Comparison of ENCODE assay signal across 11 cellular contexts in genomic region chr11:86553322-86553721, GRCh38.
"Had no signal": no experiment of that assay in that cellular context is flagged by ENCODE, and none has a peak within 500 bp of the region (broad histone marks: within the 10 kb centered on the region; RNA-seq: fewer than 3 reads in every experiment).

No MANE protein-coding gene starts in this region.

- H3K36me3 ChIP-seq: left lung, neutrophil, right atrium auricular region had no signal

- H3K27ac ChIP-seq: foreskin keratinocyte, neutrophil, skin epidermis had no signal

- H3K27me3 ChIP-seq: foreskin keratinocyte, left lung, neutrophil, right atrium auricular region, stomach had no signal

- ATAC-seq: foreskin keratinocyte, left lung had no signal

- H3K9me3 ChIP-seq: left lung, neutrophil, right atrium auricular region, stomach had no signal

- H3K4me3 ChIP-seq: left lung, right atrium auricular region, skin epidermis, stomach had no signal

- DNase-seq: activated CD4-positive, alpha-beta T cell treated with anti-CD3 and anti-CD28 coated beads, Interleukin-2, amount 50 U/mL, for 48 hours; activated CD4-positive, CD25-positive, alpha-beta regulatory T cell treated with anti-CD3 and anti-CD28 coated beads, Interleukin-2, amount 50 U/mL, for 72 hours; aorta; head of caudate nucleus; left lung; posterior cingulate gyrus; stomach had no signal
